9 cellular contexts compared by ENCODE assay signal in genomic region chr5:149543361-149544198, GRCh38. TPM values are rescaled to one million over a fixed set of nuclear protein-coding genes. Genes with fewer than 3 reads are reported as not detected.
DNase-seq lines count a peak whose midpoint lies in the region; ATAC-seq and TF ChIP-seq lines count a peak whose summit lies in the region.
"Had no signal": no experiment of that assay in that cellular context is flagged by ENCODE, and none has a peak within 500 bp of the region (broad histone marks: within the 10 kb centered on the region; RNA-seq: fewer than 3 reads in every experiment).

No MANE protein-coding gene starts in this region.

- H3K36me3 Mint-ChIP-seq in activated naive CD8-positive, alpha-beta T cell, result peaks cover 16% of the 10 kb centered on the region
- peaks cover 63% of the 10 kb centered on the region for H3K36me3 Mint-ChIP-seq in activated naive CD8-positive, alpha-beta T cell treated with anti-CD3 and anti-CD28 coated beads, Interleukin-2, amount 50 U/mL, for 24 hours (ENCODE audit: low read depth)
- peaks cover 17% of the 10 kb centered on the region for H3K36me3 Mint-ChIP-seq in endothelial cell (ENCODE audit: low read depth, unreplicated experiment)
- peaks cover 0 to 79% (median 14%) of the 10 kb centered on the region in 3 donors for H3K36me3 Mint-ChIP-seq in naive thymus-derived CD8-positive, alpha-beta T cell

- H3K27me3 Mint-ChIP-seq in activated naive CD8-positive, alpha-beta T cell, result no peaks in the 10 kb centered on the region
- no peaks in the 10 kb centered on the region for H3K27me3 Mint-ChIP-seq in activated naive CD8-positive, alpha-beta T cell treated with anti-CD3 and anti-CD28 coated beads, Interleukin-2, amount 50 U/mL, for 24 hours
- peaks cover 1% of the 10 kb centered on the region for H3K27me3 Mint-ChIP-seq in endothelial cell (ENCODE audit: unreplicated experiment)
- H3K27me3 Mint-ChIP-seq in naive thymus-derived CD8-positive, alpha-beta T cell, result no peaks in the 10 kb centered on the region

- 36% methylated on average over 8 of the region's 8 CpGs for WGBS in urinary bladder

- peak overlapping the region; percentile 11 for H3K4me3 Mint-ChIP-seq in activated naive CD8-positive, alpha-beta T cell
- H3K4me3 Mint-ChIP-seq in activated naive CD8-positive, alpha-beta T cell treated with anti-CD3 and anti-CD28 coated beads, Interleukin-2, amount 50 U/mL, for 24 hours, result no peak overlapping the region
- no peak overlapping the region for H3K4me3 Mint-ChIP-seq in endothelial cell (ENCODE audit: unreplicated experiment)
- H3K4me3 Mint-ChIP-seq in naive thymus-derived CD8-positive, alpha-beta T cell, result peak overlapping the region in 9 of 10 donors; percentile 12 to 58 (median 26)

- H3K27ac Mint-ChIP-seq in activated naive CD8-positive, alpha-beta T cell, result peak overlapping the region; percentile 51
- no peak overlapping the region for H3K27ac Mint-ChIP-seq in activated naive CD8-positive, alpha-beta T cell treated with anti-CD3 and anti-CD28 coated beads, Interleukin-2, amount 50 U/mL, for 24 hours
- peak overlapping the region; percentile 2 for H3K27ac Mint-ChIP-seq in endothelial cell (ENCODE audit: unreplicated experiment)
- H3K27ac Mint-ChIP-seq in naive thymus-derived CD8-positive, alpha-beta T cell, result peak overlapping the region in 7 of 10 donors; percentile 16 to 92 (median 32)

- H3K4me1 Mint-ChIP-seq in activated naive CD8-positive, alpha-beta T cell (ENCODE audit: low read depth), result peaks cover 65% of the 10 kb centered on the region
- H3K4me1 Mint-ChIP-seq in activated naive CD8-positive, alpha-beta T cell treated with anti-CD3 and anti-CD28 coated beads, Interleukin-2, amount 50 U/mL, for 24 hours, result peaks cover 65% of the 10 kb centered on the region
- H3K4me1 Mint-ChIP-seq in endothelial cell (ENCODE audit: unreplicated experiment), result peaks cover 24% of the 10 kb centered on the region
- peaks cover 18 to 81% (median 66%) of the 10 kb centered on the region in 4 donors for H3K4me1 Mint-ChIP-seq in naive thymus-derived CD8-positive, alpha-beta T cell

- DNase-seq in activated naive CD8-positive, alpha-beta T cell treated with anti-CD3 and anti-CD28 coated beads, Interleukin-2, amount 50 U/mL, for 24 hours, result no peak
- DNase-seq in endothelial cell (ENCODE audit: low spot score) (no peak), nucleus accumbens (lab: John Stamatoyannopoulos, UW) (no peak), NCI-H1694 treated with DMSO at 0.1 percent for 48 hours (lab: John Stamatoyannopoulos, UW) (no peak)
- DNase-seq in naive thymus-derived CD8-positive, alpha-beta T cell, result no peak
- DNase-seq: SHP77 had no signal

- H3K4me3 ChIP-seq in urinary bladder (ENCODE audit: low read depth, low read length), result no peak overlapping the region

- peak overlapping the region; percentile 23 for H3K27ac ChIP-seq in urinary bladder (ENCODE audit: low read depth)

- POLR2A ChIA-PET in naive thymus-derived CD8-positive, alpha-beta T cell (lab: Charles Lee), result interaction anchor here (1.1 kb wide), 1 partner anchor 8 kb away, joined by 5 read pairs; the partner anchor contains the start of gene CSNK1A1

- no peak for TF ChIP-seq CTCF in endothelial cell (IDR thresholded peaks at IDR 0.05; ENCODE audit: unreplicated experiment)

- H3K36me3 ChIP-seq in urinary bladder (ENCODE audit: insufficient read depth), result peaks cover 4% of the 10 kb centered on the region

- no peak for ATAC-seq in activated naive CD8-positive, alpha-beta T cell treated with anti-CD3 and anti-CD28 coated beads, Interleukin-2, amount 50 U/mL, for 24 hours
- no peak for ATAC-seq in naive thymus-derived CD8-positive, alpha-beta T cell
- no peak for ATAC-seq in GM19023 (IDR thresholded peaks at IDR 0.05; ENCODE audit: unreplicated experiment)

- no peaks in the 10 kb centered on the region for H3K9me3 Mint-ChIP-seq in activated naive CD8-positive, alpha-beta T cell (ENCODE audit: low read depth)
- no peaks in the 10 kb centered on the region for H3K9me3 Mint-ChIP-seq in activated naive CD8-positive, alpha-beta T cell treated with anti-CD3 and anti-CD28 coated beads, Interleukin-2, amount 50 U/mL, for 24 hours
- no peaks in the 10 kb centered on the region for H3K9me3 Mint-ChIP-seq in endothelial cell (ENCODE audit: unreplicated experiment)
- no peaks in the 10 kb centered on the region for H3K9me3 Mint-ChIP-seq in naive thymus-derived CD8-positive, alpha-beta T cell

- H3K4me1 ChIP-seq in urinary bladder (ENCODE audit: insufficient read depth), result no peaks in the 10 kb centered on the region

RNA-seq across cellular contexts. Expression of gene CSNK1A1, which starts 7.7 kb away (rescaled TPM):
- total RNA-seq in endothelial cell (ENCODE audit: unreplicated experiment) (242 TPM), urinary bladder (343 TPM)
- 100 to 1,000 TPM; 175 to 197 TPM for total RNA-seq in naive thymus-derived CD8-positive, alpha-beta T cell
- polyA plus RNA-seq in naive thymus-derived CD8-positive, alpha-beta T cell, result 100 to 1,000 TPM; 133 to 143 (median 137) TPM
- polyA plus RNA-seq in urinary bladder, result 144 TPM

RNA-seq across cellular contexts. Expression of gene ARHGEF37, which starts 37.7 kb away (rescaled TPM):
- total RNA-seq in endothelial cell (ENCODE audit: unreplicated experiment), result 4.5 TPM
- 1 to 10 TPM in 1 of 2 experiments, not detected in 1; 1.2 TPM for total RNA-seq in naive thymus-derived CD8-positive, alpha-beta T cell
- polyA plus RNA-seq in naive thymus-derived CD8-positive, alpha-beta T cell, result not detected
- 5.6 TPM for total RNA-seq in urinary bladder
- 14.2 TPM for polyA plus RNA-seq in urinary bladder

Comparison
In these comparisons a context has a peak if more than half of its experiments do, and no peak if none do; other contexts are left out.
1. H3K4me3 Mint-ChIP-seq: peak in activated naive CD8-positive, alpha-beta T cell (single experiment) and naive thymus-derived CD8-positive, alpha-beta T cell (9 of 10); none in activated naive CD8-positive, alpha-beta T cell treated with anti-CD3 and anti-CD28 coated beads, Interleukin-2, amount 50 U/mL, for 24 hours (single experiment) and endothelial cell (single experiment).